In the genomic region with DNA sequence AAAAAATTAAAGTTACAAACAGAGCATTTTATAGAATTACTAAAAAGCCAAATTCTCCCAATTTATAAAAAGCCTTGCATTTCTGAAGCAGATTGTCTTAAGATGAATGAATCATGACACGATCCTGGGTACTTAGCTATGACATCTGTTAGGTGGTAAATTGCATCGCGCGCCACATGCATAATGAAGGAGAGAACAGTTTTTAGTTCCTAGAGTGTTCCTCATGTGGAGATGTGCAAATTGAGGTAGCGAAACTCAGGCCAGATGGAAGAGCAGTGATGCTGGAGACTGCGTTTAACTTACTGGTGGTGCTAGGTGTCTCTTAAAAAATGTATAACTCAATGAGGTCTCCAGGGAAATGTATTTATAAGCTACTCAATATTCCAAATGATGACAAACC, we compare ENCODE assay signal across 19 cellular contexts.
"Had no signal": no experiment of that assay in that cellular context is flagged by ENCODE, and none has a peak within 500 bp of the region (broad histone marks: within the 10 kb centered on the region; RNA-seq: fewer than 3 reads in every experiment).

No MANE protein-coding gene starts in this region.

- H3K36me3 ChIP-seq: brain microvascular endothelial cell, lower lobe of right lung, right atrium auricular region, tibial artery had no signal

- H3K4me1 ChIP-seq: foreskin keratinocyte, lower lobe of right lung, right atrium auricular region had no signal

- FAIRE-seq: colon, keratinocyte, urothelium cell line had no signal

- H3K27ac ChIP-seq: brain microvascular endothelial cell, foreskin keratinocyte, lower lobe of right lung, right atrium auricular region, tibial artery, VCaP had no signal

- H3K4me3 ChIP-seq: lower lobe of right lung, right atrium auricular region, tibial artery had no signal

- H3K9me3 ChIP-seq: lower lobe of right lung, right atrium auricular region, tibial artery had no signal

- DNase-seq: activated CD4-positive, alpha-beta T cell treated with anti-CD3 and anti-CD28 coated beads for 1 hour; activated effector memory CD4-positive, alpha-beta T cell treated with anti-CD3 and anti-CD28 coated beads, Interleukin-2, amount 50 U/mL, for 16 hours; activated naive CD4-positive, alpha-beta T cell treated with anti-CD3 and anti-CD28 coated beads, Interleukin-2, amount 50 U/mL, for 16 hours; activated T-cell treated with anti-CD3 and anti-CD28 coated beads, Interleukin-2, amount 50 U/mL, for 72 hours; aorta; brain microvascular endothelial cell; central memory CD4-positive, alpha-beta T cell; foreskin keratinocyte; lower lobe of right lung; natural killer cell; stimulated activated CD4-positive, alpha-beta T cell treated with anti-CD3 and anti-CD28 coated beads, Interleukin-12 subunit alpha, Interleukin-12 subunit beta, amount 100 ng/mL, for 4 hours; stimulated activated CD4-positive, alpha-beta T cell treated with anti-CD3 and anti-CD28 coated beads, Interleukin-1b, Interleukin-23, amount 100 ng/mL, for 48 hours; stimulated activated naive CD4-positive, alpha-beta T cell treated with Interleukin-2 at 50 U/mL for 16 hours; tibial artery had no signal

- ATAC-seq: activated T-cell treated with anti-CD3 and anti-CD28 coated beads, Interleukin-2, amount 50 U/mL, for 72 hours; foreskin keratinocyte; lower lobe of right lung; natural killer cell had no signal

- H3K27me3 ChIP-seq: brain microvascular endothelial cell, right atrium auricular region, tibial artery had no signal
